In genomic region chr9:113578279-113578865, GRCh38 we compare ENCODE assay signal across 8 cellular contexts.
DNase-seq lines count a peak whose midpoint lies in the region; ATAC-seq and TF ChIP-seq lines count a peak whose summit lies in the region.

No MANE protein-coding gene starts in this region.

- no peaks in the 10 kb centered on the region for H3K9me2 ChIP-seq in DOHH2 (replicated peaks; ENCODE audit: control insufficient read depth, low read length)
- H3K9me2 ChIP-seq in OCI-LY1 (ENCODE audit: low read depth, low read length), result no peaks in the 10 kb centered on the region

- peaks cover 95% of the 10 kb centered on the region for H3K4me1 ChIP-seq in DOHH2 (ENCODE audit: control insufficient read depth, low read length)
- peaks cover 67% of the 10 kb centered on the region for H3K4me1 ChIP-seq in OCI-LY1 (ENCODE audit: insufficient read depth, low read length, severe bottlenecking)
- H3K4me1 ChIP-seq in osteoblast (ENCODE audit: insufficient read depth, low read length), result peaks cover 59% of the 10 kb centered on the region

- no peaks in the 10 kb centered on the region for H3K79me2 ChIP-seq in DOHH2 (ENCODE audit: control insufficient read depth, low read length)
- no peaks in the 10 kb centered on the region for H3K79me2 ChIP-seq in OCI-LY1 (ENCODE audit: insufficient read depth, low read length)
- H3K79me2 ChIP-seq in osteoblast (ENCODE audit: insufficient read depth, low read length), result peaks cover 41% of the 10 kb centered on the region

- TF ChIP-seq CTCF in DOHH2 (IDR thresholded peaks at IDR 0.05; ENCODE audit: low read depth, low read length, poor library complexity, severe bottlenecking) (peak; percentile 19), OCI-LY1 (IDR thresholded peaks at IDR 0.05; ENCODE audit: low read length) (peak; percentile 28; the same call in 1 of the 2 replicates), coronary artery (IDR thresholded peaks at IDR 0.05) (no peak), osteoblast (IDR thresholded peaks at IDR 0.05; ENCODE audit: extremely low read depth, low read depth, low read length) (no peak)

- H3K27ac ChIP-seq in DOHH2 (ENCODE audit: low read depth, low read length) (peak overlapping the region; percentile 88), OCI-LY1 (ENCODE audit: low read depth, low read length, poor library complexity, severe bottlenecking) (peak overlapping the region; percentile 94), coronary artery (peak overlapping the region; percentile 90 to 95), osteoblast (ENCODE audit: low read depth, low read length) (peak overlapping the region; percentile 60)

- H2AFZ ChIP-seq in OCI-LY1 (ENCODE audit: low read length), result no peak overlapping the region
- peak overlapping the region; percentile 30 for H2AFZ ChIP-seq in osteoblast (ENCODE audit: low read length)

- H3K9me3 ChIP-seq in DOHH2 (ENCODE audit: control insufficient read depth, insufficient read depth, low read length) (no peaks in the 10 kb centered on the region), OCI-LY1 (ENCODE audit: low read length) (no peaks in the 10 kb centered on the region), osteoblast (ENCODE audit: low read depth, low read length) (no peaks in the 10 kb centered on the region)

- peak overlapping the region; percentile 91 for H3K4me2 ChIP-seq in DOHH2 (ENCODE audit: low read length)
- H3K4me2 ChIP-seq in OCI-LY1 (ENCODE audit: low read length), result peak overlapping the region; percentile 82; the same call in 1 of the 2 replicates
- H3K4me2 ChIP-seq in osteoblast (ENCODE audit: insufficient read depth, low read length), result peak overlapping the region; percentile 51

- DNase-seq in coronary artery (ENCODE audit: low spot score) (no peak), osteoblast (ENCODE audit: insufficient read length, low spot score, missing footprints) (no peak), left lobe of liver (ENCODE audit: low spot score) (no peak), NCI-H510A treated with DMSO at 0.1 percent for 48 hours (lab: John Stamatoyannopoulos, UW) (no peak)

- H3K4me3 ChIP-seq in DOHH2 (ENCODE audit: low read length) (peak overlapping the region; percentile 66), OCI-LY1 (ENCODE audit: low read depth, low read length, poor library complexity, severe bottlenecking) (no peak overlapping the region), coronary artery (no peak overlapping the region), osteoblast (ENCODE audit: insufficient read depth, low read length) (no peak overlapping the region)

- H3K36me3 ChIP-seq in DOHH2 (ENCODE audit: control insufficient read depth, low read length) (0 out of 2 replicates have a peak, but pooled peaks cover 5% of the 10 kb centered on the region), OCI-LY1 (ENCODE audit: insufficient read depth, low read length) (no peaks in the 10 kb centered on the region), osteoblast (ENCODE audit: insufficient read depth, low read length) (peaks cover 7% of the 10 kb centered on the region)

- no peak for ATAC-seq in HG02759 (IDR thresholded peaks at IDR 0.05; ENCODE audit: unreplicated experiment)
- no peak for ATAC-seq in left lobe of liver
- no peak for ATAC-seq in GM18868 (IDR thresholded peaks at IDR 0.05; ENCODE audit: unreplicated experiment)

- peaks cover 6% of the 10 kb centered on the region for H3F3A ChIP-seq in DOHH2 (ENCODE audit: control insufficient read depth, insufficient read depth)
- H3F3A ChIP-seq in OCI-LY1 (ENCODE audit: insufficient read depth, low read length), result no peaks in the 10 kb centered on the region

- H4K20me1 ChIP-seq in DOHH2 (ENCODE audit: control insufficient read depth, insufficient read depth, low read depth, low read length), result no peaks in the 10 kb centered on the region
- H4K20me1 ChIP-seq in OCI-LY1 (ENCODE audit: insufficient read depth, low read length), result no peaks in the 10 kb centered on the region
- no peaks in the 10 kb centered on the region for H4K20me1 ChIP-seq in osteoblast (ENCODE audit: insufficient read depth, low read length)

- no peaks in the 10 kb centered on the region for H3K27me3 ChIP-seq in DOHH2 (ENCODE audit: control insufficient read depth, low read length)
- H3K27me3 ChIP-seq in OCI-LY1 (ENCODE audit: insufficient read depth, low read length), result no peaks in the 10 kb centered on the region
- H3K27me3 ChIP-seq in osteoblast (ENCODE audit: insufficient read depth, low read length), result no peaks in the 10 kb centered on the region

- H3K9ac ChIP-seq in OCI-LY1 (ENCODE audit: low read length), result peak overlapping the region; percentile 33; the same call in 1 of the 2 replicates

Comparison
In these comparisons a context has a peak if more than half of its experiments do, and no peak if none do; other contexts are left out.
1. CTCF ChIP-seq: peak in DOHH2 (single experiment) and OCI-LY1 (single experiment); none in coronary artery (single experiment) and osteoblast (single experiment).
2. Peak in every context shown above with its lines, with median percentiles within 50 percentile points of each other: H3K27ac ChIP-seq and H3K4me2 ChIP-seq.